Comparison of ENCODE assay signal across 20 cellular contexts in genomic region chr1:198635964-198636363, GRCh38. TPM values are rescaled to one million over a fixed set of nuclear protein-coding genes. Genes with fewer than 3 reads are reported as not detected.
A peak's percentile ranks its signal among the peaks of the same experiment; 100 is the strongest.
DNase-seq lines count a peak whose midpoint lies in the region; ATAC-seq, FAIRE-seq and TF ChIP-seq lines count a peak whose summit lies in the region.
"Had no signal": no experiment of that assay in that cellular context is flagged by ENCODE, and none has a peak within 500 bp of the region (broad histone marks: within the 10 kb centered on the region; RNA-seq: fewer than 3 reads in every experiment).

No MANE protein-coding gene starts in this region.

- H3K4me1 Mint-ChIP-seq in activated T-cell treated with anti-CD3 and anti-CD28 coated beads, Interleukin-2, amount 50 U/mL, for 72 hours (ENCODE audit: low read depth), result peaks cover 66% of the 10 kb centered on the region
- peaks cover 64% of the 10 kb centered on the region for H3K4me1 Mint-ChIP-seq in activated T-cell treated with anti-CD3 and anti-CD28 coated beads, Interleukin-2, amount 50 U/mL, for 4 hours (ENCODE audit: low read depth)
- H3K4me1 Mint-ChIP-seq in activated naive CD8-positive, alpha-beta T cell (ENCODE audit: low read depth), result peaks cover 68% of the 10 kb centered on the region
- peaks cover 43% of the 10 kb centered on the region for H3K4me1 Mint-ChIP-seq in stimulated activated effector memory CD8-positive, alpha-beta T cell treated with anti-CD3 and anti-CD28 coated beads, Interleukin-12 subunit alpha, Interleukin-12 subunit beta, amount 100 ng/mL, for 72 hours

- no peak overlapping the region for H2AFZ ChIP-seq in OCI-LY1 (ENCODE audit: low read length)

- H3K27ac Mint-ChIP-seq in activated T-cell treated with anti-CD3 and anti-CD28 coated beads, Interleukin-2, amount 50 U/mL, for 72 hours, result peak overlapping the region; percentile 88
- H3K27ac Mint-ChIP-seq in activated naive CD8-positive, alpha-beta T cell, result peak overlapping the region; percentile 93
- H3K27ac Mint-ChIP-seq in stimulated activated effector memory CD8-positive, alpha-beta T cell treated with anti-CD3 and anti-CD28 coated beads, Interleukin-12 subunit alpha, Interleukin-12 subunit beta, amount 100 ng/mL, for 72 hours, result peak overlapping the region; percentile 98
- H3K27ac Mint-ChIP-seq: HFFc6 had no signal

- H3K79me2 ChIP-seq in OCI-LY1 (ENCODE audit: insufficient read depth, low read length), result peaks cover 66% of the 10 kb centered on the region

- H3K4me3 Mint-ChIP-seq in activated T-cell treated with anti-CD3 and anti-CD28 coated beads, Interleukin-2, amount 50 U/mL, for 72 hours, result peak overlapping the region; percentile 27 to 87
- H3K4me3 Mint-ChIP-seq in activated T-cell treated with anti-CD3 and anti-CD28 coated beads, Interleukin-2, amount 50 U/mL, for 4 hours, result no peak overlapping the region
- H3K4me3 Mint-ChIP-seq in activated naive CD8-positive, alpha-beta T cell, result no peak overlapping the region
- peak overlapping the region; percentile 67 for H3K4me3 Mint-ChIP-seq in stimulated activated effector memory CD8-positive, alpha-beta T cell treated with anti-CD3 and anti-CD28 coated beads, Interleukin-12 subunit alpha, Interleukin-12 subunit beta, amount 100 ng/mL, for 72 hours
- H3K4me3 Mint-ChIP-seq: HFFc6 had no signal

- H3K36me3 ChIP-seq in OCI-LY1 (ENCODE audit: insufficient read depth, low read length) (peaks cover 24% of the 10 kb centered on the region), aorta (ENCODE audit: control insufficient read depth in 1 of 2, insufficient read depth in 2 of 2, low read length in 1 of 2) (no peaks in the 10 kb centered on the region)
- H3K36me3 ChIP-seq: Peyer's patch, thoracic aorta had no signal

- no peaks in the 10 kb centered on the region for H3K9me3 ChIP-seq in OCI-LY1 (ENCODE audit: low read length)
- no peaks in the 10 kb centered on the region for H3K9me3 ChIP-seq in aorta (ENCODE audit: control insufficient read depth, low read length)
- H3K9me3 ChIP-seq: Peyer's patch, thoracic aorta had no signal

- FAIRE-seq in urothelium cell line (lab: Jason Lieb, UNC), result no peak
- FAIRE-seq: astrocyte had no signal

- peaks cover 15% of the 10 kb centered on the region; the same call in 1 of the 2 replicates for H3F3A ChIP-seq in OCI-LY1 (ENCODE audit: insufficient read depth, low read length)

- no peak for TF ChIP-seq CTCF in OCI-LY1 (IDR thresholded peaks at IDR 0.05; ENCODE audit: low read length)

- no peak overlapping the region for H3K4me3 ChIP-seq in OCI-LY1 (ENCODE audit: low read depth, low read length, poor library complexity, severe bottlenecking)
- H3K4me3 ChIP-seq in aorta (ENCODE audit: low read length in 2 of 2), result no peak overlapping the region
- H3K4me3 ChIP-seq: Peyer's patch, thoracic aorta had no signal

- intact Hi-C loops in aorta (cut with DNase I), result no loop called here

- H3K27ac ChIP-seq in OCI-LY1 (ENCODE audit: low read depth, low read length, poor library complexity, severe bottlenecking), result peak overlapping the region; percentile 99
- H3K27ac ChIP-seq in aorta (ENCODE audit: low read depth in 1 of 2, low read length in 2 of 2), result no peak overlapping the region
- H3K27ac ChIP-seq: C4-2B, thoracic aorta had no signal

- no peaks in the 10 kb centered on the region for H3K27me3 Mint-ChIP-seq in activated T-cell treated with anti-CD3 and anti-CD28 coated beads, Interleukin-2, amount 50 U/mL, for 72 hours (ENCODE audit: low read depth)
- no peaks in the 10 kb centered on the region for H3K27me3 Mint-ChIP-seq in activated T-cell treated with anti-CD3 and anti-CD28 coated beads, Interleukin-2, amount 50 U/mL, for 4 hours (ENCODE audit: low read depth)
- H3K27me3 Mint-ChIP-seq in activated naive CD8-positive, alpha-beta T cell, result no peaks in the 10 kb centered on the region

- peak overlapping the region; percentile 84; the same call in 1 of the 2 replicates for H3K9ac ChIP-seq in OCI-LY1 (ENCODE audit: low read length)
- H3K9ac ChIP-seq: SK-N-SH had no signal

- peaks cover 6 to 19% of the 10 kb centered on the region in 2 donors for H3K36me3 Mint-ChIP-seq in activated T-cell treated with anti-CD3 and anti-CD28 coated beads, Interleukin-2, amount 50 U/mL, for 72 hours (ENCODE audit: insufficient read depth in 2 of 2)
- H3K36me3 Mint-ChIP-seq in activated T-cell treated with anti-CD3 and anti-CD28 coated beads, Interleukin-2, amount 50 U/mL, for 4 hours (ENCODE audit: insufficient read depth), result peaks cover 3% of the 10 kb centered on the region
- peaks cover 7% of the 10 kb centered on the region for H3K36me3 Mint-ChIP-seq in activated naive CD8-positive, alpha-beta T cell
- peaks cover 30% of the 10 kb centered on the region for H3K36me3 Mint-ChIP-seq in stimulated activated effector memory CD8-positive, alpha-beta T cell treated with anti-CD3 and anti-CD28 coated beads, Interleukin-12 subunit alpha, Interleukin-12 subunit beta, amount 100 ng/mL, for 72 hours

- ATAC-seq in activated T-cell treated with anti-CD3 and anti-CD28 coated beads, Interleukin-2, amount 50 U/mL, for 72 hours (replicated peaks in 1 of 2), result no peak
- ATAC-seq in activated T-cell treated with anti-CD3 and anti-CD28 coated beads, Interleukin-2, amount 50 U/mL, for 4 hours, result no peak
- ATAC-seq in stimulated activated effector memory CD8-positive, alpha-beta T cell treated with anti-CD3 and anti-CD28 coated beads, Interleukin-12 subunit alpha, Interleukin-12 subunit beta, amount 100 ng/mL, for 72 hours, result no peak
- ATAC-seq in aorta (ENCODE audit: low FRiP score), result no peak
- ATAC-seq: left lobe of liver had no signal

- no peak for DNase-seq in activated T-cell treated with anti-CD3 and anti-CD28 coated beads, Interleukin-2, amount 50 U/mL, for 72 hours
- DNase-seq in activated T-cell treated with anti-CD3 and anti-CD28 coated beads, Interleukin-2, amount 50 U/mL, for 4 hours, result no peak
- DNase-seq in stimulated activated effector memory CD8-positive, alpha-beta T cell treated with anti-CD3 and anti-CD28 coated beads, Interleukin-12 subunit alpha, Interleukin-12 subunit beta, amount 100 ng/mL, for 72 hours (ENCODE audit: low spot score in 2 of 2), result no peak
- no peak for DNase-seq in DMS53 treated with DMSO at 0.1 percent for 48 hours (lab: John Stamatoyannopoulos, UW; ENCODE audit: unreplicated experiment)
- DNase-seq in urothelium cell line (ENCODE audit: low spot score), result no peak
- DNase-seq in aorta, result no peak
- DNase-seq: ACHN, DMS53, HFFc6, KBM-7, NCI-H1930, NCI-H345, SK-N-SH had no signal

- H3K9me3 Mint-ChIP-seq in activated T-cell treated with anti-CD3 and anti-CD28 coated beads, Interleukin-2, amount 50 U/mL, for 72 hours, result peaks cover 5 to 6% of the 10 kb centered on the region in 2 donors
- H3K9me3 Mint-ChIP-seq in activated T-cell treated with anti-CD3 and anti-CD28 coated beads, Interleukin-2, amount 50 U/mL, for 4 hours, result peaks cover 10% of the 10 kb centered on the region
- peaks cover 10% of the 10 kb centered on the region for H3K9me3 Mint-ChIP-seq in activated naive CD8-positive, alpha-beta T cell (ENCODE audit: low read depth)
- H3K9me3 Mint-ChIP-seq in stimulated activated effector memory CD8-positive, alpha-beta T cell treated with anti-CD3 and anti-CD28 coated beads, Interleukin-12 subunit alpha, Interleukin-12 subunit beta, amount 100 ng/mL, for 72 hours, result peaks cover 12% of the 10 kb centered on the region
- H3K9me3 Mint-ChIP-seq: HFFc6 had no signal

- no peaks in the 10 kb centered on the region for H3K9me2 ChIP-seq in OCI-LY1 (ENCODE audit: low read depth, low read length)
- H3K9me2 ChIP-seq: SK-N-SH had no signal

- H3K4me1 ChIP-seq in OCI-LY1 (ENCODE audit: insufficient read depth, low read length, severe bottlenecking) (peaks cover 79% of the 10 kb centered on the region), aorta (ENCODE audit: control insufficient read depth in 1 of 2, insufficient read depth in 2 of 2, low read length in 2 of 2) (no peaks in the 10 kb centered on the region)

- no peaks in the 10 kb centered on the region for H4K20me1 ChIP-seq in OCI-LY1 (ENCODE audit: insufficient read depth, low read length)

- H3K27me3 ChIP-seq in OCI-LY1 (ENCODE audit: insufficient read depth, low read length) (no peaks in the 10 kb centered on the region), aorta (ENCODE audit: control insufficient read depth in 1 of 2, insufficient read depth in 2 of 2, low read length in 1 of 2) (no peaks in the 10 kb centered on the region)
- H3K27me3 ChIP-seq: Peyer's patch had no signal

- H3K4me2 ChIP-seq in OCI-LY1 (ENCODE audit: low read length), result peak overlapping the region; percentile 86
- H3K4me2 ChIP-seq: SK-N-SH had no signal

RNA-seq across cellular contexts. Expression of gene PTPRC, which starts 2.9 kb away (rescaled TPM):
- 100 to 1,000 TPM; 490 to 545 TPM for total RNA-seq in activated T-cell treated with anti-CD3 and anti-CD28 coated beads, Interleukin-2, amount 50 U/mL, for 72 hours
- total RNA-seq in activated T-cell treated with anti-CD3 and anti-CD28 coated beads, Interleukin-2, amount 50 U/mL, for 4 hours, result 100 to 1,000 TPM; 181 to 243 (median 224) TPM
- total RNA-seq in aorta, result 10 to 100 TPM; 46.6 to 89.9 TPM
- 10 to 100 TPM in 1 of 2 donors, 1 to 10 TPM in 1; 1.4 to 12.9 TPM for polyA plus RNA-seq in aorta

Comparison
In these comparisons a context has a peak if more than half of its experiments do, and no peak if none do; other contexts are left out.
1. H3K4me3 Mint-ChIP-seq: peak in activated T-cell treated with anti-CD3 and anti-CD28 coated beads, Interleukin-2, amount 50 U/mL, for 72 hours (2 of 2) and stimulated activated effector memory CD8-positive, alpha-beta T cell treated with anti-CD3 and anti-CD28 coated beads, Interleukin-12 subunit alpha, Interleukin-12 subunit beta, amount 100 ng/mL, for 72 hours (single experiment); none in activated T-cell treated with anti-CD3 and anti-CD28 coated beads, Interleukin-2, amount 50 U/mL, for 4 hours (single experiment) and activated naive CD8-positive, alpha-beta T cell (single experiment).
2. Peak in every context shown above with its lines, with median percentiles within 50 percentile points of each other: H3K27ac Mint-ChIP-seq.